ENCODE assay signal across 8 cellular contexts in genomic region chr2:196168181-196168580, GRCh38. TPM values are rescaled to one million over a fixed set of nuclear protein-coding genes. Genes with fewer than 3 reads are reported as not detected.
DNase-seq lines count a peak whose midpoint lies in the region; ATAC-seq and TF ChIP-seq lines count a peak whose summit lies in the region.

No MANE protein-coding gene starts in this region.

- H3K9me3 Mint-ChIP-seq in stimulated activated naive CD8-positive, alpha-beta T cell treated with anti-CD3 and anti-CD28 coated beads, Interleukin-15, Interleukin-2, amounts not matched to agents 100 ng/mL and 50 ng/mL, for 24 hours, result no peaks in the 10 kb centered on the region
- H3K9me3 Mint-ChIP-seq in WTC11, result no peaks in the 10 kb centered on the region
- H3K9me3 Mint-ChIP-seq in nephron progenitor cell, result no peaks in the 10 kb centered on the region

- H3K36me3 Mint-ChIP-seq in stimulated activated naive CD8-positive, alpha-beta T cell treated with anti-CD3 and anti-CD28 coated beads, Interleukin-15, Interleukin-2, amounts not matched to agents 100 ng/mL and 50 ng/mL, for 24 hours (ENCODE audit: low read depth), result peaks cover 67% of the 10 kb centered on the region
- H3K36me3 Mint-ChIP-seq in WTC11 (no peaks in the 10 kb centered on the region; the same call in 1 of the 2 replicates), nephron progenitor cell (ENCODE audit: low read depth) (peaks cover 2% of the 10 kb centered on the region)

- no peaks in the 10 kb centered on the region for H3K36me3 ChIP-seq in iPS-20b (ENCODE audit: insufficient read depth, low read depth, low read length)

- H3K27me3 ChIP-seq in iPS-20b (ENCODE audit: insufficient read depth, low read length), result peaks cover 29% of the 10 kb centered on the region

- no peak for ATAC-seq in stimulated activated naive CD8-positive, alpha-beta T cell treated with anti-CD3 and anti-CD28 coated beads, Interleukin-15, Interleukin-2, amounts not matched to agents 100 U/mL and 50 U/mL, for 24 hours
- no peak for ATAC-seq in WTC11
- ATAC-seq in HG03095 (IDR thresholded peaks at IDR 0.05; ENCODE audit: unreplicated experiment), result no peak
- no peak for ATAC-seq in GM18909 (IDR thresholded peaks at IDR 0.05; ENCODE audit: poor library complexity, unreplicated experiment)

- H3K4me3 Mint-ChIP-seq in stimulated activated naive CD8-positive, alpha-beta T cell treated with anti-CD3 and anti-CD28 coated beads, Interleukin-15, Interleukin-2, amounts not matched to agents 100 ng/mL and 50 ng/mL, for 24 hours, result peak overlapping the region; percentile 94
- H3K4me3 Mint-ChIP-seq in WTC11 (peak overlapping the region; percentile 44), nephron progenitor cell (no peak overlapping the region)

- H3K27me3 Mint-ChIP-seq in stimulated activated naive CD8-positive, alpha-beta T cell treated with anti-CD3 and anti-CD28 coated beads, Interleukin-15, Interleukin-2, amounts not matched to agents 100 ng/mL and 50 ng/mL, for 24 hours, result no peaks in the 10 kb centered on the region
- H3K27me3 Mint-ChIP-seq in WTC11 (ENCODE audit: low read depth) (peaks cover 18% of the 10 kb centered on the region), nephron progenitor cell (ENCODE audit: low read depth, poor library complexity) (peaks cover 15% of the 10 kb centered on the region)

- DNase-seq in stimulated activated naive CD8-positive, alpha-beta T cell treated with anti-CD3 and anti-CD28 coated beads, Interleukin-15, Interleukin-2, amounts not matched to agents 100 U/mL and 50 U/mL, for 24 hours, result no peak
- no peak for DNase-seq in WTC11 (ENCODE audit: low spot score)
- no peak for DNase-seq in T-helper 9 cell
- DNase-seq in nephron progenitor cell, result no peak

- H3K27ac ChIP-seq in iPS-20b (ENCODE audit: low read length), result no peak overlapping the region

- no peak overlapping the region for H3K9ac ChIP-seq in iPS-20b (ENCODE audit: low read depth, low read length)

- CTCF ChIA-PET in WTC11 (lab: Charles Lee), result no interaction called here

- POLR2A ChIA-PET in WTC11 (lab: Charles Lee), result no interaction called here

- peaks cover 36% of the 10 kb centered on the region for H3K4me1 ChIP-seq in iPS-20b (ENCODE audit: insufficient read depth, low read length)

- H3K27ac Mint-ChIP-seq in stimulated activated naive CD8-positive, alpha-beta T cell treated with anti-CD3 and anti-CD28 coated beads, Interleukin-15, Interleukin-2, amounts not matched to agents 100 ng/mL and 50 ng/mL, for 24 hours, result peak overlapping the region; percentile 82
- H3K27ac Mint-ChIP-seq in WTC11, result peak overlapping the region; percentile 30
- no peak overlapping the region for H3K27ac Mint-ChIP-seq in nephron progenitor cell

- H3K4me1 Mint-ChIP-seq in stimulated activated naive CD8-positive, alpha-beta T cell treated with anti-CD3 and anti-CD28 coated beads, Interleukin-15, Interleukin-2, amounts not matched to agents 100 ng/mL and 50 ng/mL, for 24 hours (ENCODE audit: low read depth), result peaks cover 48% of the 10 kb centered on the region
- peaks cover 47% of the 10 kb centered on the region for H3K4me1 Mint-ChIP-seq in WTC11
- peaks cover 28% of the 10 kb centered on the region for H3K4me1 Mint-ChIP-seq in nephron progenitor cell

- H3K9me3 ChIP-seq in iPS-20b (ENCODE audit: insufficient read depth, low read depth, low read length), result no peaks in the 10 kb centered on the region

- TF ChIP-seq CTCF in WTC11 (IDR thresholded peaks at IDR 0.05) (no peak), nephron progenitor cell (IDR thresholded peaks at IDR 0.05) (no peak)

- 0 out of 2 replicates have a peak overlapping the region, but pooled peaks have one; percentile 44 for H3K4me3 ChIP-seq in iPS-20b (ENCODE audit: low read length)

TF ChIP-seq in WTC11, 78 proteins besides CTCF, POLR2A, EP300 and RAD21:
- no peak for TF ChIP-seq SMAD3 (CRISPR knock-in tag; IDR thresholded peaks at IDR 0.05; ENCODE audit: borderline replicate concordance)
- TF ChIP-seq IRF2 (CRISPR knock-in tag; IDR thresholded peaks at IDR 0.05; ENCODE audit: borderline replicate concordance, low read depth), result no peak
- TF ChIP-seq ZBTB43 (CRISPR knock-in tag; IDR thresholded peaks at IDR 0.05), result no peak
- TF ChIP-seq ZNF425 (CRISPR knock-in tag; conservative IDR thresholded peaks at IDR 0.05), result no peak
- no peak for TF ChIP-seq ZNF671 (CRISPR knock-in tag; IDR thresholded peaks at IDR 0.05)
- no peak for TF ChIP-seq IRF1 (CRISPR knock-in tag; IDR thresholded peaks at IDR 0.05)
- TF ChIP-seq SP1 (CRISPR knock-in tag; conservative IDR thresholded peaks at IDR 0.05), result no peak
- no peak for TF ChIP-seq USF2 (CRISPR knock-in tag; IDR thresholded peaks at IDR 0.05)
- TF ChIP-seq GTF2I (CRISPR knock-in tag; conservative IDR thresholded peaks at IDR 0.05), result no peak
- TF ChIP-seq, protein P1, sequence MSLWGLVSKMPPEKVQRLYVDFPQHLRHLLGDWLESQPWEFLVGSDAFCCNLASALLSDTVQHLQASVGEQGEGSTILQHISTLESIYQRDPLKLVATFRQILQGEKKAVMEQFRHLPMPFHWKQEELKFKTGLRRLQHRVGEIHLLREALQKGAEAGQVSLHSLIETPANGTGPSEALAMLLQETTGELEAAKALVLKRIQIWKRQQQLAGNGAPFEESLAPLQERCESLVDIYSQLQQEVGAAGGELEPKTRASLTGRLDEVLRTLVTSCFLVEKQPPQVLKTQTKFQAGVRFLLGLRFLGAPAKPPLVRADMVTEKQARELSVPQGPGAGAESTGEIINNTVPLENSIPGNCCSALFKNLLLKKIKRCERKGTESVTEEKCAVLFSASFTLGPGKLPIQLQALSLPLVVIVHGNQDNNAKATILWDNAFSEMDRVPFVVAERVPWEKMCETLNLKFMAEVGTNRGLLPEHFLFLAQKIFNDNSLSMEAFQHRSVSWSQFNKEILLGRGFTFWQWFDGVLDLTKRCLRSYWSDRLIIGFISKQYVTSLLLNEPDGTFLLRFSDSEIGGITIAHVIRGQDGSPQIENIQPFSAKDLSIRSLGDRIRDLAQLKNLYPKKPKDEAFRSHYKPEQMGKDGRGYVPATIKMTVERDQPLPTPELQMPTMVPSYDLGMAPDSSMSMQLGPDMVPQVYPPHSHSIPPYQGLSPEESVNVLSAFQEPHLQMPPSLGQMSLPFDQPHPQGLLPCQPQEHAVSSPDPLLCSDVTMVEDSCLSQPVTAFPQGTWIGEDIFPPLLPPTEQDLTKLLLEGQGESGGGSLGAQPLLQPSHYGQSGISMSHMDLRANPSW (CRISPR knock-in tag; conservative IDR thresholded peaks at IDR 0.05; ENCODE audit: low read depth), result no peak
- no peak for TF ChIP-seq E2F5 (CRISPR knock-in tag; IDR thresholded peaks at IDR 0.05)
- TF ChIP-seq FOXJ3 (CRISPR knock-in tag; IDR thresholded peaks at IDR 0.05; ENCODE audit: borderline replicate concordance), result no peak

RNA-seq across cellular contexts. Expression of gene STK17B, which starts 3.2 kb away (rescaled TPM):
- total RNA-seq in WTC11 (2021), result 11.2 to 11.8 TPM (median 11.7 TPM) in 3 replicates
